ENCODE assay signal across 8 cellular contexts in the genomic region with DNA sequence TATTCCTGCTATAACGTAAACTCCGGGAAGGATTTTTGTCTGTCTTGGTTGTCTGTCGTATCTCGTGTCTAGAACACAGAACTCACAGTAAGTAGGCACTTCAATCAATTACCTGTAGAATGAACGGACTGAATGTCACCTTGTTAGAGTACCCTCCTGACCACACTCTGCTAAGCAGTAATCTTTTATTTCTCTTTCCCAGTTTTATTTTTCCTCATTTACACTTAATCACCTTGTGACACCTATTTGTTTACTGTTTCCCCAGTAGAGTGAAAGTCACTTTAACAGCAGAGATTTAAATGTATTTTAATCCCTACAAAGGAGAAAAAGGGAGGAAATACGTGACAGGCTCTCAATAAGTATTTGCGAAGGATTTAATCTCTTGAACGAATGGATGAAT. TPM values are rescaled to one million over a fixed set of nuclear protein-coding genes. Genes with fewer than 3 reads are reported as not detected.
DNase-seq lines count a peak whose midpoint lies in the region; ATAC-seq and TF ChIP-seq lines count a peak whose summit lies in the region.

No MANE protein-coding gene starts in this region.

- intact Hi-C loops in thyroid gland (cut with DNase I): no loop called here

- CTCF ChIA-PET in activated CD4-positive, alpha-beta T cell treated with anti-CD3 and anti-CD28 coated beads, Interleukin-2, amount 10 ng/mL, durations not matched to agents 7 days and 5 days (lab: Charles Lee): interaction anchor here (0.7 to 1.3 kb wide), 4 partner anchors 17 to 309 kb away, joined by 3 to 7 read pairs (median 4); no protein-coding TSS in a partner anchor
- CTCF ChIA-PET in activated CD8-positive, alpha-beta T cell treated with anti-CD3 and anti-CD28 coated beads, Interleukin-2, amount 10 ng/mL, durations not matched to agents 7 days and 5 days (lab: Charles Lee): interaction anchor here (0.7 to 2.8 kb wide), 7 partner anchors 8 to 301 kb away, joined by 3 to 19 read pairs (median 3); no protein-coding TSS in a partner anchor

- TF ChIP-seq POLR2A in thyroid gland (IDR thresholded peaks at IDR 0.05): no peak

- H3K9me3 Mint-ChIP-seq in activated CD4-positive, alpha-beta T cell treated with anti-CD3 and anti-CD28 coated beads, Interleukin-2, amount 10 ng/mL, durations not matched to agents 7 days and 5 days: no peaks in the 10 kb centered on the region
- H3K9me3 Mint-ChIP-seq in activated CD8-positive, alpha-beta T cell treated with anti-CD3 and anti-CD28 coated beads, Interleukin-2, amount 10 ng/mL, durations not matched to agents 7 days and 5 days (ENCODE audit: insufficient read depth): no peaks in the 10 kb centered on the region

- TF ChIP-seq CTCF in kidney epithelial cell (IDR thresholded peaks at IDR 0.05; ENCODE audit: insufficient read depth, low read length, poor library complexity, severe bottlenecking) (no peak), thyroid gland (IDR thresholded peaks at IDR 0.05) (no peak)

- peaks cover 11% of the 10 kb centered on the region for H3K27me3 Mint-ChIP-seq in activated CD4-positive, alpha-beta T cell treated with anti-CD3 and anti-CD28 coated beads, Interleukin-2, amount 10 ng/mL, durations not matched to agents 7 days and 5 days
- peaks cover 3% of the 10 kb centered on the region for H3K27me3 Mint-ChIP-seq in activated CD8-positive, alpha-beta T cell treated with anti-CD3 and anti-CD28 coated beads, Interleukin-2, amount 10 ng/mL, durations not matched to agents 7 days and 5 days (ENCODE audit: low read depth)

- peak overlapping the region in 2 of 3 donors; percentile 89 to 97 for H3K27ac ChIP-seq in thyroid gland

- peak overlapping the region; percentile 67 for H3K4me3 Mint-ChIP-seq in activated CD4-positive, alpha-beta T cell treated with anti-CD3 and anti-CD28 coated beads, Interleukin-2, amount 10 ng/mL, durations not matched to agents 7 days and 5 days
- peak overlapping the region; percentile 58 for H3K4me3 Mint-ChIP-seq in activated CD8-positive, alpha-beta T cell treated with anti-CD3 and anti-CD28 coated beads, Interleukin-2, amount 10 ng/mL, durations not matched to agents 7 days and 5 days

- POLR2A ChIA-PET in activated CD4-positive, alpha-beta T cell treated with anti-CD3 and anti-CD28 coated beads, Interleukin-2, amount 10 ng/mL, durations not matched to agents 7 days and 5 days (lab: Charles Lee): interaction anchor here (1.0 kb wide), 1 partner anchor 149 kb away, joined by 4 read pairs; no protein-coding TSS in a partner anchor
- POLR2A ChIA-PET in activated CD8-positive, alpha-beta T cell treated with anti-CD3 and anti-CD28 coated beads, Interleukin-2, amount 10 ng/mL, durations not matched to agents 7 days and 5 days (lab: Charles Lee): interaction anchor here (0.6 to 1.3 kb wide), 3 partner anchors 164 to 596 kb away, joined by 3 to 7 read pairs (median 5); no protein-coding TSS in a partner anchor

- H3K4me3 ChIP-seq in kidney epithelial cell (ENCODE audit: low read depth, low read length) (peak overlapping the region; percentile 92), thyroid gland (replicated peaks in 1 of 3) (peak overlapping the region in 2 of 3 donors; percentile 24 to 93)

- no peak for ATAC-seq in activated CD8-positive, alpha-beta T cell treated with anti-CD3 and anti-CD28 coated beads, Interleukin-2, amount 10 ng/mL, durations not matched to agents 7 days and 5 days
- ATAC-seq in activated CD4-positive, CD25-positive, alpha-beta regulatory T cell treated with anti-CD3 and anti-CD28 coated beads, Interleukin-2, amount 50 U/mL, for 24 hours: no peak

- H3K4me1 Mint-ChIP-seq in activated CD4-positive, alpha-beta T cell treated with anti-CD3 and anti-CD28 coated beads, Interleukin-2, amount 10 ng/mL, durations not matched to agents 7 days and 5 days: peaks cover 22% of the 10 kb centered on the region
- H3K4me1 Mint-ChIP-seq in activated CD8-positive, alpha-beta T cell treated with anti-CD3 and anti-CD28 coated beads, Interleukin-2, amount 10 ng/mL, durations not matched to agents 7 days and 5 days (ENCODE audit: low read depth): peaks cover 13% of the 10 kb centered on the region

- 32 to 34% methylated on average over 8 of the region's 8 CpGs for WGBS in thyroid gland, 2 donors

- H3K36me3 ChIP-seq in kidney epithelial cell (ENCODE audit: control insufficient read depth, insufficient read depth, low read length): no peaks in the 10 kb centered on the region
- no peaks in the 10 kb centered on the region for H3K36me3 ChIP-seq in thyroid gland

- H3K27me3 ChIP-seq in kidney epithelial cell (ENCODE audit: control insufficient read depth, insufficient read depth, low read length) (no peaks in the 10 kb centered on the region), thyroid gland (no peaks in the 10 kb centered on the region)

- no peaks in the 10 kb centered on the region for H3K36me3 Mint-ChIP-seq in activated CD4-positive, alpha-beta T cell treated with anti-CD3 and anti-CD28 coated beads, Interleukin-2, amount 10 ng/mL, durations not matched to agents 7 days and 5 days (ENCODE audit: low read depth)
- H3K36me3 Mint-ChIP-seq in activated CD8-positive, alpha-beta T cell treated with anti-CD3 and anti-CD28 coated beads, Interleukin-2, amount 10 ng/mL, durations not matched to agents 7 days and 5 days (ENCODE audit: low read depth): no peaks in the 10 kb centered on the region

- no peak for DNase-seq in activated CD4-positive, alpha-beta T cell treated with anti-CD3 and anti-CD28 coated beads, Interleukin-2, amount 10 ng/mL, durations not matched to agents 7 days and 5 days
- DNase-seq in activated CD4-positive, alpha-beta T cell treated with anti-CD3 and anti-CD28 coated beads for 4 hours: no peak
- no peak for DNase-seq in activated CD8-positive, alpha-beta T cell treated with anti-CD3 and anti-CD28 coated beads, Interleukin-2, amount 10 ng/mL, durations not matched to agents 7 days and 5 days
- DNase-seq in kidney epithelial cell (ENCODE audit: low read depth) (no peak), thyroid gland (no peak), HUDEP-2 (lab: John Stamatoyannopoulos, UW; ENCODE audit: unreplicated experiment in 76 of 76) (no peak), H4 (ENCODE audit: low spot score) (no peak)

- peaks cover 10 to 15% of the 10 kb centered on the region in 2 donors for H3K4me1 ChIP-seq in thyroid gland

- H3K9me3 ChIP-seq in thyroid gland: no peaks in the 10 kb centered on the region

- H3K27ac Mint-ChIP-seq in activated CD4-positive, alpha-beta T cell treated with anti-CD3 and anti-CD28 coated beads, Interleukin-2, amount 10 ng/mL, durations not matched to agents 7 days and 5 days: no peak overlapping the region
- no peak overlapping the region for H3K27ac Mint-ChIP-seq in activated CD8-positive, alpha-beta T cell treated with anti-CD3 and anti-CD28 coated beads, Interleukin-2, amount 10 ng/mL, durations not matched to agents 7 days and 5 days

RNA-seq across cellular contexts. Expression of a gene that starts 0.5 kb away (rescaled TPM):
- total RNA-seq in activated CD4-positive, alpha-beta T cell treated with anti-CD3 and anti-CD28 coated beads, Interleukin-2, amount 10 ng/mL, durations not matched to agents 7 days and 5 days: 1 to 10 TPM; 3.4 to 3.7 TPM
- total RNA-seq in activated CD8-positive, alpha-beta T cell treated with anti-CD3 and anti-CD28 coated beads, Interleukin-2, amount 10 ng/mL, durations not matched to agents 7 days and 5 days: 1 to 10 TPM; 3.8 to 5.6 TPM
- 15.6 and 26.0 TPM in 2 replicates for total RNA-seq in kidney epithelial cell
- 100 to 1,000 TPM in 3 of 4 donors, 10 to 100 TPM in 1; 82.2 to 126 (median 116) TPM for total RNA-seq in thyroid gland
- 3.5 and 6.6 TPM in 2 replicates for total RNA-seq in H4 (2014; rRNA removed; shearing (Covaris generic))
